Comparison of ENCODE assay signal across 1 cellular context in the genomic region with DNA sequence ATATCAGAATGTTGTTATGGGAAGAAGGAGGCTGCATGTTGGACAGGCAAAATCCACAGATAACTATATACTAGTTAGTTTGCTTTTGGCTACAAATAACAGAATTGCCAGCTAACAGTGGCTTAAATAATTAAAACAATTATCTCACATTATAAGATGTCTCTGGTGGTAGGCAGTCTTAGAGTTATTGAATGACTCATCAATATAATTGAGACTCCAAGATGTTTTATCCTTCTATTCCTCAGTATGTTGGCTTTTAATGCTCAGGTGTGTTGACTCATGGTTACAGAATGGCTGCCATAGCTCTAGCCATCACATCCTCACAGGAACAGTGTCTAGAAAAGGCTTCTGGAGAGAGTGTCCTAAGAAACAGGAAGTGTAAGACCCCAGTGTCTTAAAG.
TF ChIP-seq lines count a peak whose summit lies in the region.

No MANE protein-coding gene starts in this region.

TF ChIP-seq in K562, 482 proteins besides CTCF, POLR2A, EP300 and RAD21 (continued from another document):
- TF ChIP-seq, protein P1, sequence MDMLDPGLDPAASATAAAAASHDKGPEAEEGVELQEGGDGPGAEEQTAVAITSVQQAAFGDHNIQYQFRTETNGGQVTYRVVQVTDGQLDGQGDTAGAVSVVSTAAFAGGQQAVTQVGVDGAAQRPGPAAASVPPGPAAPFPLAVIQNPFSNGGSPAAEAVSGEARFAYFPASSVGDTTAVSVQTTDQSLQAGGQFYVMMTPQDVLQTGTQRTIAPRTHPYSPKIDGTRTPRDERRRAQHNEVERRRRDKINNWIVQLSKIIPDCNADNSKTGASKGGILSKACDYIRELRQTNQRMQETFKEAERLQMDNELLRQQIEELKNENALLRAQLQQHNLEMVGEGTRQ (CRISPR knock-in tag; IDR thresholded peaks at IDR 0.05): no peak
- TF ChIP-seq MITF (IDR thresholded peaks at IDR 0.05) (no peak), YBX1 (IDR thresholded peaks at IDR 0.05) (no peak), ZNF449 (CRISPR knock-in tag; IDR thresholded peaks at IDR 0.05) (no peak), DMBX1 (CRISPR knock-in tag; IDR thresholded peaks at IDR 0.05; ENCODE audit: borderline replicate concordance) (no peak), FOS (IDR thresholded peaks at IDR 0.05; ENCODE audit: extremely low read depth, insufficient read length) (no peak), RBM25 (IDR thresholded peaks at IDR 0.05; ENCODE audit: low read depth, low read length, severe bottlenecking) (peak; percentile 88), SIRT6 (IDR thresholded peaks at IDR 0.05; ENCODE audit: low read depth, low read length) (no peak), CBFA2T2 (conservative IDR thresholded peaks at IDR 0.05) (no peak), ETV6 (IDR thresholded peaks at IDR 0.05; ENCODE audit: borderline replicate concordance in 1 of 2, low read depth in 2 of 2, low read length in 1 of 2) (no peak), ETV6 (CRISPR knock-in tag; IDR thresholded peaks at IDR 0.05; ENCODE audit: borderline replicate concordance) (no peak), TFAP4 (CRISPR knock-in tag; IDR thresholded peaks at IDR 0.05; ENCODE audit: borderline replicate concordance) (no peak), EP400 (IDR thresholded peaks at IDR 0.05) (no peak), ZNF408 (CRISPR knock-in tag; IDR thresholded peaks at IDR 0.05; ENCODE audit: low read depth) (no peak), NFATC3 (IDR thresholded peaks at IDR 0.05) (no peak), GTF2A2 (tag; IDR thresholded peaks at IDR 0.05) (no peak)
- TF ChIP-seq, protein P2, sequence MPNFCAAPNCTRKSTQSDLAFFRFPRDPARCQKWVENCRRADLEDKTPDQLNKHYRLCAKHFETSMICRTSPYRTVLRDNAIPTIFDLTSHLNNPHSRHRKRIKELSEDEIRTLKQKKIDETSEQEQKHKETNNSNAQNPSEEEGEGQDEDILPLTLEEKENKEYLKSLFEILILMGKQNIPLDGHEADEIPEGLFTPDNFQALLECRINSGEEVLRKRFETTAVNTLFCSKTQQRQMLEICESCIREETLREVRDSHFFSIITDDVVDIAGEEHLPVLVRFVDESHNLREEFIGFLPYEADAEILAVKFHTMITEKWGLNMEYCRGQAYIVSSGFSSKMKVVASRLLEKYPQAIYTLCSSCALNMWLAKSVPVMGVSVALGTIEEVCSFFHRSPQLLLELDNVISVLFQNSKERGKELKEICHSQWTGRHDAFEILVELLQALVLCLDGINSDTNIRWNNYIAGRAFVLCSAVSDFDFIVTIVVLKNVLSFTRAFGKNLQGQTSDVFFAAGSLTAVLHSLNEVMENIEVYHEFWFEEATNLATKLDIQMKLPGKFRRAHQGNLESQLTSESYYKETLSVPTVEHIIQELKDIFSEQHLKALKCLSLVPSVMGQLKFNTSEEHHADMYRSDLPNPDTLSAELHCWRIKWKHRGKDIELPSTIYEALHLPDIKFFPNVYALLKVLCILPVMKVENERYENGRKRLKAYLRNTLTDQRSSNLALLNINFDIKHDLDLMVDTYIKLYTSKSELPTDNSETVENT (CRISPR knock-in tag; IDR thresholded peaks at IDR 0.05): no peak
TF ChIP-seq in K562: peak in this region for 7.
